ENCODE assay signal across 25 cellular contexts in genomic region chr13:92677571-92677970, GRCh38.
DNase-seq lines count a peak whose midpoint lies in the region; ATAC-seq and TF ChIP-seq lines count a peak whose summit lies in the region.
"Had no signal": no experiment of that assay in that cellular context is flagged by ENCODE, and none has a peak within 500 bp of the region (broad histone marks: within the 10 kb centered on the region; RNA-seq: fewer than 3 reads in every experiment).

No MANE protein-coding gene starts in this region.

- peak overlapping the region; percentile 6 for H3K27ac Mint-ChIP-seq in progenitor cell of endocrine pancreas
- no peak overlapping the region for H3K27ac Mint-ChIP-seq in activated naive CD4-positive, alpha-beta T cell treated with anti-CD3 and anti-CD28 coated beads for 36 hours
- H3K27ac Mint-ChIP-seq: naive thymus-derived CD4-positive, alpha-beta T cell; T-helper 2 cell treated with Interferon-gamma antibody and Interleukin-4, amounts not matched to agents 5 μg/mL and 100 μg/mL, for 36 hours had no signal

- intact Hi-C loops in left cardiac atrium (cut with DNase I) = no loop called here
- intact Hi-C loops in activated naive CD4-positive, alpha-beta T cell treated with anti-CD3 and anti-CD28 coated beads for 36 hours (cut with micrococcal nuclease) = no loop called here

- no peak overlapping the region for H3K4me3 Mint-ChIP-seq in progenitor cell of endocrine pancreas (ENCODE audit: low read depth)
- no peak overlapping the region for H3K4me3 Mint-ChIP-seq in activated naive CD4-positive, alpha-beta T cell treated with anti-CD3 and anti-CD28 coated beads for 36 hours
- H3K4me3 Mint-ChIP-seq: IgD-negative memory B cell; naive thymus-derived CD4-positive, alpha-beta T cell; T-helper 2 cell treated with Interferon-gamma antibody and Interleukin-4, amounts not matched to agents 5 μg/mL and 100 μg/mL, for 36 hours had no signal

- H3K27me3 Mint-ChIP-seq in progenitor cell of endocrine pancreas = no peaks in the 10 kb centered on the region
- H3K27me3 Mint-ChIP-seq in activated naive CD4-positive, alpha-beta T cell treated with anti-CD3 and anti-CD28 coated beads for 36 hours (ENCODE audit: low read depth) = no peaks in the 10 kb centered on the region
- H3K27me3 Mint-ChIP-seq: IgD-negative memory B cell; naive thymus-derived CD4-positive, alpha-beta T cell had no signal

- no peak for TF ChIP-seq CTCF in progenitor cell of endocrine pancreas (IDR thresholded peaks at IDR 0.05; ENCODE audit: unreplicated experiment)

- H3K36me3 ChIP-seq in Karpas-422 (ENCODE audit: insufficient read depth, low read length) = no peaks in the 10 kb centered on the region
- H3K36me3 ChIP-seq: BE2C, breast epithelium, colonic mucosa, right lobe of liver, transverse colon had no signal

- no peak overlapping the region for H3K4me3 ChIP-seq in Karpas-422 (ENCODE audit: low read length)
- H3K4me3 ChIP-seq: A549, breast epithelium, colonic mucosa, right lobe of liver, transverse colon had no signal

- H2AFZ ChIP-seq in Karpas-422 (ENCODE audit: low read length) = no peak overlapping the region

- peak; percentile 96 for ATAC-seq in left cardiac atrium
- ATAC-seq: A549; left colon; naive thymus-derived CD4-positive, alpha-beta T cell; right lobe of liver had no signal

- H3K27ac ChIP-seq in Karpas-422 (ENCODE audit: low read length) = no peak overlapping the region
- H3K27ac ChIP-seq: A549, breast epithelium, colonic mucosa, right lobe of liver, RWPE1, transverse colon had no signal

- no peak overlapping the region for H3K4me2 ChIP-seq in Karpas-422 (ENCODE audit: low read depth, low read length, poor library complexity, severe bottlenecking)
- H3K4me2 ChIP-seq: A549 had no signal

- no peaks in the 10 kb centered on the region for H3K9me2 ChIP-seq in Karpas-422 (replicated peaks; ENCODE audit: insufficient read depth, low read length)

- peaks cover 6% of the 10 kb centered on the region for H3K4me1 Mint-ChIP-seq in progenitor cell of endocrine pancreas (ENCODE audit: low read depth)
- no peaks in the 10 kb centered on the region for H3K4me1 Mint-ChIP-seq in activated naive CD4-positive, alpha-beta T cell treated with anti-CD3 and anti-CD28 coated beads for 36 hours (ENCODE audit: low read depth)
- H3K4me1 Mint-ChIP-seq: IgD-negative memory B cell; naive thymus-derived CD4-positive, alpha-beta T cell had no signal

- H3K9ac ChIP-seq in Karpas-422 (ENCODE audit: low read length) = no peak overlapping the region

- H3K9me3 ChIP-seq in Karpas-422 (ENCODE audit: low read length) = peaks cover 12% of the 10 kb centered on the region
- H3K9me3 ChIP-seq: A549, BE2C, breast epithelium, colonic mucosa, right lobe of liver, transverse colon had no signal

- DNase-seq in NCI-H510A treated with DMSO at 0.1 percent for 48 hours (lab: John Stamatoyannopoulos, UW) (peak; percentile 64), NCI-H510A (lab: John Stamatoyannopoulos, UW) (no peak), NCI-H748 (lab: John Stamatoyannopoulos, UW; ENCODE audit: unreplicated experiment) (peak; percentile 82), left cardiac atrium (peak; percentile 39), progenitor cell of endocrine pancreas (ENCODE audit: low spot score, unreplicated experiment) (no peak), GDM1 (lab: John Stamatoyannopoulos, UW) (no peak), Karpas-422 (no peak)
- DNase-seq in activated naive CD4-positive, alpha-beta T cell treated with anti-CD3 and anti-CD28 coated beads for 36 hours = no peak
- DNase-seq: activated CD4-positive, alpha-beta T cell treated with anti-CD3 and anti-CD28 coated beads, Interleukin-2, amount 50 U/mL, for 48 hours; activated CD4-positive, CD25-positive, alpha-beta regulatory T cell; amniotic stem cell; BE2C; colonic mucosa; left colon; MM.1S; naive thymus-derived CD4-positive, alpha-beta T cell; NCI-H1436 treated with DMSO at 0.1 percent for 48 hours; NCI-H446; right lobe of liver; transverse colon had no signal

- no peaks in the 10 kb centered on the region for H4K20me1 ChIP-seq in Karpas-422 (ENCODE audit: insufficient read depth, low read depth, low read length)

- CTCF ChIA-PET in activated naive CD4-positive, alpha-beta T cell treated with anti-CD3 and anti-CD28 coated beads for 36 hours (lab: Charles Lee) = no interaction called here

- no peaks in the 10 kb centered on the region for H3K9me3 Mint-ChIP-seq in progenitor cell of endocrine pancreas (ENCODE audit: low read depth)
- H3K9me3 Mint-ChIP-seq in activated naive CD4-positive, alpha-beta T cell treated with anti-CD3 and anti-CD28 coated beads for 36 hours = peaks cover 7% of the 10 kb centered on the region

- H3K36me3 Mint-ChIP-seq in progenitor cell of endocrine pancreas (ENCODE audit: insufficient read depth) = no peaks in the 10 kb centered on the region
- no peaks in the 10 kb centered on the region for H3K36me3 Mint-ChIP-seq in activated naive CD4-positive, alpha-beta T cell treated with anti-CD3 and anti-CD28 coated beads for 36 hours (ENCODE audit: low read depth)
- H3K36me3 Mint-ChIP-seq: IgD-negative memory B cell; naive thymus-derived CD4-positive, alpha-beta T cell had no signal

- H3K79me2 ChIP-seq in Karpas-422 (ENCODE audit: low read length) = no peaks in the 10 kb centered on the region

- H3K4me1 ChIP-seq in Karpas-422 (ENCODE audit: low read length) = no peaks in the 10 kb centered on the region
- H3K4me1 ChIP-seq: A549, BE2C, breast epithelium, colonic mucosa, right lobe of liver, transverse colon had no signal

- H3K27me3 ChIP-seq in Karpas-422 (ENCODE audit: low read length) = no peaks in the 10 kb centered on the region
- H3K27me3 ChIP-seq: BE2C, breast epithelium, colonic mucosa, right lobe of liver, transverse colon had no signal

Comparison
In these comparisons a context has a peak if more than half of its experiments do, and no peak if none do; other contexts are left out.
1. DNase-seq: peak in NCI-H510A treated with DMSO at 0.1 percent for 48 hours (single experiment), NCI-H748 (single experiment) and left cardiac atrium (single experiment); none in NCI-H510A (single experiment), progenitor cell of endocrine pancreas (single experiment), GDM1 (single experiment), Karpas-422 (single experiment) and activated naive CD4-positive, alpha-beta T cell treated with anti-CD3 and anti-CD28 coated beads for 36 hours (single experiment).